Comparison of ENCODE assay signal across 14 cellular contexts in genomic region chr1:57017717-57018116, GRCh38. TPM values are rescaled to one million over a fixed set of nuclear protein-coding genes. Genes with fewer than 3 reads are reported as not detected.
DNase-seq lines count a peak whose midpoint lies in the region; ATAC-seq and TF ChIP-seq lines count a peak whose summit lies in the region.
"Had no signal": no experiment of that assay in that cellular context is flagged by ENCODE, and none has a peak within 500 bp of the region (broad histone marks: within the 10 kb centered on the region; RNA-seq: fewer than 3 reads in every experiment).

No MANE protein-coding gene starts in this region.

- H3K4me3 ChIP-seq in Loucy (ENCODE audit: low read length, poor library complexity, severe bottlenecking) (no peak overlapping the region), dorsolateral prefrontal cortex (no peak overlapping the region), neural progenitor cell (no peak overlapping the region)

- no peaks in the 10 kb centered on the region for H3K4me1 ChIP-seq in Loucy (ENCODE audit: insufficient read depth, low read length, poor library complexity, severe bottlenecking)
- no peaks in the 10 kb centered on the region for H3K4me1 ChIP-seq in neural progenitor cell

- ATAC-seq in naive thymus-derived CD8-positive, alpha-beta T cell = no peak
- ATAC-seq: activated CD4-positive, CD25-positive, alpha-beta regulatory T cell treated with anti-CD3 and anti-CD28 coated beads, Interleukin-2, amount 50 U/mL, for 24 hours; activated naive CD4-positive, alpha-beta T cell treated with anti-CD3 and anti-CD28 coated beads, Interleukin-2, amount 50 U/mL, for 72 hours; left ventricle myocardium superior; right cardiac atrium had no signal

- H3K27ac ChIP-seq in dorsolateral prefrontal cortex (no peak overlapping the region), neural progenitor cell (no peak overlapping the region)

- no peaks in the 10 kb centered on the region for H3K36me3 Mint-ChIP-seq in neural progenitor cell
- no peaks in the 10 kb centered on the region for H3K36me3 Mint-ChIP-seq in naive thymus-derived CD8-positive, alpha-beta T cell
- H3K36me3 Mint-ChIP-seq: activated naive CD4-positive, alpha-beta T cell treated with anti-CD3 and anti-CD28 coated beads, Interleukin-2, amount 50 U/mL, for 72 hours had no signal

- no peak overlapping the region for H3K9ac ChIP-seq in Loucy (ENCODE audit: low read depth, low read length, poor library complexity, severe bottlenecking)
- H3K9ac ChIP-seq in neural progenitor cell = no peak overlapping the region

- H3K27ac Mint-ChIP-seq in neural progenitor cell = no peak overlapping the region
- H3K27ac Mint-ChIP-seq in naive thymus-derived CD8-positive, alpha-beta T cell = no peak overlapping the region
- H3K27ac Mint-ChIP-seq: activated naive CD4-positive, alpha-beta T cell treated with anti-CD3 and anti-CD28 coated beads, Interleukin-2, amount 50 U/mL, for 72 hours had no signal

- TF ChIP-seq CTCF in Loucy (conservative IDR thresholded peaks at IDR 0.05; ENCODE audit: low read length) (peak; percentile 69), dorsolateral prefrontal cortex (IDR thresholded peaks at IDR 0.05 in 54 of 56, conservative IDR thresholded peaks at IDR 0.05 in 2 of 56; ENCODE audit: low read depth in 1 of 56, partially characterized antibody in 56 of 56) (peak in 32 of 56 donors; percentile 13 to 50 (median 27)), neural progenitor cell (IDR thresholded peaks at IDR 0.05) (peak; percentile 71)

- intact Hi-C loops in dorsolateral prefrontal cortex (cut with DNase I) = no loop called here

- DNase-seq in DMS 273 (lab: John Stamatoyannopoulos, UW; ENCODE audit: unreplicated experiment) (peak; percentile 38), DMS 273 treated with DMSO at 0.1 percent for 48 hours (lab: John Stamatoyannopoulos, UW) (no peak), dorsolateral prefrontal cortex (no peak), neural progenitor cell (ENCODE audit: low spot score) (peak; percentile 36), cerebellar nuclear complex (lab: John Stamatoyannopoulos, UW) (no peak), C1 segment of cervical spinal cord (lab: John Stamatoyannopoulos, UW) (no peak)
- no peak for DNase-seq in naive thymus-derived CD8-positive, alpha-beta T cell
- DNase-seq: 8988T, left ventricle myocardium superior, NCI-H1436, right cardiac atrium had no signal

- H3K9me3 ChIP-seq in Loucy (ENCODE audit: insufficient read depth, low read depth, low read length) (no peaks in the 10 kb centered on the region), neural progenitor cell (ENCODE audit: low read depth) (no peaks in the 10 kb centered on the region)

- H4K20me1 ChIP-seq in Loucy (ENCODE audit: insufficient read depth, low read length, poor library complexity, severe bottlenecking) (no peaks in the 10 kb centered on the region), neural progenitor cell (ENCODE audit: low read depth) (no peaks in the 10 kb centered on the region)

- H3K79me2 ChIP-seq in Loucy (ENCODE audit: insufficient read depth, low read length) = no peaks in the 10 kb centered on the region
- no peaks in the 10 kb centered on the region for H3K79me2 ChIP-seq in neural progenitor cell (ENCODE audit: low read depth)

- no peaks in the 10 kb centered on the region for H3K27me3 ChIP-seq in Loucy (ENCODE audit: insufficient read depth, low read length, poor library complexity, severe bottlenecking)
- H3K27me3 ChIP-seq in dorsolateral prefrontal cortex = no peaks in the 10 kb centered on the region
- no peaks in the 10 kb centered on the region for H3K27me3 ChIP-seq in neural progenitor cell

- no peaks in the 10 kb centered on the region for H3K9me2 ChIP-seq in Loucy (replicated peaks; ENCODE audit: low read depth, low read length)

- H3K36me3 ChIP-seq in Loucy (ENCODE audit: insufficient read depth, low read length) = no peaks in the 10 kb centered on the region
- H3K36me3 ChIP-seq in neural progenitor cell = no peaks in the 10 kb centered on the region

- H3F3A ChIP-seq in Loucy (ENCODE audit: low read depth) (no peaks in the 10 kb centered on the region), neural progenitor cell (ENCODE audit: low read depth) (no peaks in the 10 kb centered on the region)

- peaks cover 18% of the 10 kb centered on the region for H3K4me1 Mint-ChIP-seq in neural progenitor cell
- H3K4me1 Mint-ChIP-seq in naive thymus-derived CD8-positive, alpha-beta T cell = no peaks in the 10 kb centered on the region

- H2AFZ ChIP-seq in Loucy (ENCODE audit: low read length) = no peak overlapping the region
- H2AFZ ChIP-seq in neural progenitor cell (replicated peaks) = no peak overlapping the region

- no peak overlapping the region for H3K4me2 ChIP-seq in Loucy (ENCODE audit: low read depth, low read length, poor library complexity, severe bottlenecking)
- no peak overlapping the region for H3K4me2 ChIP-seq in neural progenitor cell

- POLR2A ChIA-PET in naive thymus-derived CD8-positive, alpha-beta T cell (lab: Charles Lee) = no interaction called here

- H3K9me3 Mint-ChIP-seq in neural progenitor cell = no peaks in the 10 kb centered on the region
- no peaks in the 10 kb centered on the region for H3K9me3 Mint-ChIP-seq in naive thymus-derived CD8-positive, alpha-beta T cell

- no peak overlapping the region for H3K4me3 Mint-ChIP-seq in neural progenitor cell
- no peak overlapping the region for H3K4me3 Mint-ChIP-seq in naive thymus-derived CD8-positive, alpha-beta T cell

- H3K27me3 Mint-ChIP-seq in neural progenitor cell (ENCODE audit: insufficient read depth, low read depth) = peaks cover 2% of the 10 kb centered on the region
- H3K27me3 Mint-ChIP-seq in naive thymus-derived CD8-positive, alpha-beta T cell = peaks cover 0 to 11% (median 2%) of the 10 kb centered on the region in 5 donors

RNA-seq across cellular contexts. Expression of gene C8B, which starts 51.9 kb away (rescaled TPM):
- total RNA-seq in dorsolateral prefrontal cortex (not detected), neural progenitor cell (ENCODE audit: low replicate concordance) (not detected in 2 replicates)
- not detected for total RNA-seq in naive thymus-derived CD8-positive, alpha-beta T cell
- polyA plus RNA-seq in naive thymus-derived CD8-positive, alpha-beta T cell = not detected
- total RNA-seq: activated naive CD4-positive, alpha-beta T cell treated with anti-CD3 and anti-CD28 coated beads, Interleukin-2, amount 50 U/mL, for 72 hours; left ventricle myocardium superior; right cardiac atrium had no signal
- polyA plus RNA-seq: right cardiac atrium had no signal

Comparison
In these comparisons a context has a peak if more than half of its experiments do, and no peak if none do; other contexts are left out.
1. DNase-seq: peak in DMS 273 (single experiment) and neural progenitor cell (single experiment); none in DMS 273 treated with DMSO at 0.1 percent for 48 hours (single experiment), dorsolateral prefrontal cortex (0 of 10), naive thymus-derived CD8-positive, alpha-beta T cell (0 of 10), cerebellar nuclear complex (0 of 2) and C1 segment of cervical spinal cord (0 of 14).
2. Peak in every context shown above with its lines, with median percentiles within 50 percentile points of each other: CTCF ChIP-seq.